In the genomic region with DNA sequence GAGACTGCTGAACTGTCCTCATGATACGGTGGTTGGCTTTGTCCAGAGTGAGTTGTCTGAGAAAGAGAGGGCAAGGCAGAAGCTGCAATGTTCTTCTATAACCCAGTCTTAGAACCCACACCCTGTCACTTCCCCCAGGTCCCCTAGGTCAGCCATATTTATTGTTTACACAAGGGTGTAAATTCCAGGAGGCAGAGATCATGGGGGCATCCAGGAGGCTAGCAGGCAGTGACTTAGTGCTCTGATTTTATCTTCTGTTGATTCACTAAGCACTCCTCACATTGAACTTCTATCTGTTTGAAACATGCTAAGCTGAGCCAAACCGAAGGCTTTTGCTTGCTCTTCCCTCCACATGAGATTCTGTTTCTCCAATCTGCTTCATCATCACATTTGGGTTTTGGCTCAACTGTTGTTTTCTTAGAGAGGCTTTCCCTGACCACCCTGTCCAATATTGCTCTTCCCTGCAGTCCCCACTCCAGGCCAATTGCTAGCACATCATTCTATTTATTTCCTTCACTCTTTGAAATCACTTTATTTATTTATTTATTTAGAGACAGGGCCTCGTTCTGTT, we compare ENCODE assay signal across 23 cellular contexts. TPM values are rescaled to one million over a fixed set of nuclear protein-coding genes. Genes with fewer than 3 reads are reported as not detected.
DNase-seq lines count a peak whose midpoint lies in the region; ATAC-seq, FAIRE-seq and TF ChIP-seq lines count a peak whose summit lies in the region.
"Had no signal": no experiment of that assay in that cellular context is flagged by ENCODE, and none has a peak within 500 bp of the region (broad histone marks: within the 10 kb centered on the region; RNA-seq: fewer than 3 reads in every experiment).

No MANE protein-coding gene starts in this region.

- CTCF ChIA-PET in A549 (lab: Yijun Ruan, JAX) (interaction anchor here (1.2 kb wide), 1 partner anchor 13 kb away, joined by 3 read pairs; no protein-coding TSS in a partner anchor), PC-9 (lab: Charles Lee) (no interaction called here)

- H3K9me3 Mint-ChIP-seq in endodermal cell, result peaks cover 3% of the 10 kb centered on the region

- no peak for FAIRE-seq in A549 (lab: Jason Lieb, UNC)
- FAIRE-seq: GM12878, GM19239, H1 had no signal

- TF ChIP-seq CTCF in A549 (IDR thresholded peaks at IDR 0.05) (no peak), PC-9 (conservative IDR thresholded peaks at IDR 0.05) (no peak), endodermal cell (conservative IDR thresholded peaks at IDR 0.05) (no peak), parathyroid adenoma (IDR thresholded peaks at IDR 0.05) (no peak), dorsolateral prefrontal cortex (IDR thresholded peaks at IDR 0.05 in 54 of 56, conservative IDR thresholded peaks at IDR 0.05 in 2 of 56; ENCODE audit: low read depth in 1 of 56, partially characterized antibody in 56 of 56) (no peak)

- peaks cover 18% of the 10 kb centered on the region for H3F3A ChIP-seq in PC-9 (ENCODE audit: insufficient read depth, low read depth)

- POLR2A ChIA-PET in A549 (lab: Yijun Ruan, JAX), result no interaction called here
- POLR2A ChIA-PET in PC-9 (lab: Charles Lee; ENCODE audit: unreplicated experiment), result interaction anchor here (0.7 kb wide), 1 partner anchor 32 kb away, joined by 5 read pairs; no protein-coding TSS in a partner anchor

- H3K36me3 Mint-ChIP-seq in endodermal cell (ENCODE audit: low read depth), result no peaks in the 10 kb centered on the region
- H3K36me3 Mint-ChIP-seq: CD4-positive, alpha-beta memory T cell had no signal

- TF ChIP-seq POLR2A in A549 (IDR thresholded peaks at IDR 0.05; ENCODE audit: low read length), result no peak

- peaks cover 2% of the 10 kb centered on the region for H3K4me1 Mint-ChIP-seq in endodermal cell
- H3K4me1 Mint-ChIP-seq: CD4-positive, alpha-beta memory T cell had no signal

- intact Hi-C loops in PC-9 (cut with micrococcal nuclease; ENCODE audit: unreplicated experiment) (no loop called here), dorsolateral prefrontal cortex (cut with DNase I) (no loop called here)

- DNase-seq in A549 (ENCODE audit: low read depth in 1 of 2, low spot score in 1 of 2) (no peak), PC-9 (peak in 1 of 2 experiments; percentile 60), endodermal cell (peak; percentile 34), amygdala (lab: John Stamatoyannopoulos, UW) (no peak), dorsolateral prefrontal cortex (no peak)
- DNase-seq in activated CD8-positive, alpha-beta memory T cell treated with anti-CD3 and anti-CD28 coated beads for 24 hours, result no peak
- DNase-seq: 8988T; C1 segment of cervical spinal cord; Calu3; CD4-positive, alpha-beta memory T cell; COR-L47; DMS153; EL; GDM1; GM23248; H7; HCEC 1CT had no signal

- H3K27ac ChIP-seq in A549, result no peak overlapping the region
- no peak overlapping the region for H3K27ac ChIP-seq in PC-9
- no peak overlapping the region for H3K27ac ChIP-seq in endodermal cell (ENCODE audit: low read depth, low read length)
- no peak overlapping the region for H3K27ac ChIP-seq in parathyroid adenoma
- no peak overlapping the region for H3K27ac ChIP-seq in dorsolateral prefrontal cortex
- H3K27ac ChIP-seq: GM23248 had no signal

- TF ChIP-seq RAD21 in A549 (conservative IDR thresholded peaks at IDR 0.05 in 1 of 2, IDR thresholded peaks at IDR 0.05 in 1 of 2), result no peak

- H3K27me3 ChIP-seq in PC-9 (ENCODE audit: insufficient read depth, low read depth), result no peaks in the 10 kb centered on the region
- H3K27me3 ChIP-seq in endodermal cell (ENCODE audit: control insufficient read depth, insufficient read depth, low read length, poor library complexity, severe bottlenecking), result peaks cover 6% of the 10 kb centered on the region
- H3K27me3 ChIP-seq in parathyroid adenoma (ENCODE audit: control insufficient read depth, insufficient read depth, low read length), result no peaks in the 10 kb centered on the region
- peaks cover 0 to 4% (median 0%) of the 10 kb centered on the region in 45 donors for H3K27me3 ChIP-seq in dorsolateral prefrontal cortex

- ATAC-seq in A549, result no peak
- ATAC-seq: GM12878 had no signal

- no peaks in the 10 kb centered on the region for H3K4me1 ChIP-seq in A549
- H3K4me1 ChIP-seq in PC-9 (replicated peaks; ENCODE audit: insufficient read depth), result peaks cover 47% of the 10 kb centered on the region
- no peaks in the 10 kb centered on the region for H3K4me1 ChIP-seq in endodermal cell (ENCODE audit: control insufficient read depth, insufficient read depth, low read length)
- H3K4me1 ChIP-seq in parathyroid adenoma, result peaks cover 9% of the 10 kb centered on the region

- no peaks in the 10 kb centered on the region for H3K27me3 Mint-ChIP-seq in endodermal cell (ENCODE audit: insufficient read depth)

- H3K4me3 ChIP-seq in A549 (no peak overlapping the region), PC-9 (no peak overlapping the region), endodermal cell (ENCODE audit: low read length) (no peak overlapping the region), parathyroid adenoma (ENCODE audit: low read depth, low read length) (no peak overlapping the region), dorsolateral prefrontal cortex (no peak overlapping the region)
- H3K4me3 ChIP-seq: GM12878, GM23248 had no signal

- H4K20me1 ChIP-seq in PC-9 (ENCODE audit: insufficient read depth), result no peaks in the 10 kb centered on the region

- peak overlapping the region; percentile 59; the same call in 1 of the 2 replicates for H2AFZ ChIP-seq in PC-9
- peak overlapping the region; percentile 25 for H2AFZ ChIP-seq in parathyroid adenoma
- H2AFZ ChIP-seq: GM23248 had no signal

- WGBS in A549 (ENCODE audit: missing lambda C conversion rate), result 58% methylated on average over 3 of the region's 3 CpGs
- WGBS in endodermal cell (ENCODE audit: insufficient coverage in 1 of 2, insufficient read length in 1 of 2), 2 experiments, result 77 to 88% methylated on average over 2 to 3 of the region's 3 CpGs

- H3K4me2 ChIP-seq in A549, result no peak overlapping the region
- H3K4me2 ChIP-seq in PC-9, result peak overlapping the region; percentile 13; the same call in 1 of the 2 replicates
- no peak overlapping the region for H3K4me2 ChIP-seq in parathyroid adenoma (ENCODE audit: low read length)

- H3K4me3 Mint-ChIP-seq in endodermal cell, result no peak overlapping the region
- H3K4me3 Mint-ChIP-seq: CD4-positive, alpha-beta memory T cell had no signal

- no peaks in the 10 kb centered on the region for H3K79me2 ChIP-seq in PC-9 (ENCODE audit: low read depth)
- H3K79me2 ChIP-seq in parathyroid adenoma, result no peaks in the 10 kb centered on the region

- H3K9ac ChIP-seq in endodermal cell (ENCODE audit: extremely low read depth, low read length, poor library complexity, severe bottlenecking) (no peak overlapping the region), parathyroid adenoma (no peak overlapping the region)
- H3K9ac ChIP-seq: GM23248 had no signal

- H3K27ac Mint-ChIP-seq in endodermal cell, result no peak overlapping the region
- H3K27ac Mint-ChIP-seq: CD4-positive, alpha-beta memory T cell had no signal

- 0 out of 3 replicates have a peak, but pooled peaks cover 2% of the 10 kb centered on the region for H3K9me3 ChIP-seq in A549
- peaks cover 8% of the 10 kb centered on the region; the same call in 1 of the 2 replicates for H3K9me3 ChIP-seq in PC-9 (ENCODE audit: insufficient read depth, low read depth)
- no peaks in the 10 kb centered on the region for H3K9me3 ChIP-seq in endodermal cell (ENCODE audit: control insufficient read depth, low read length)
- H3K9me3 ChIP-seq in parathyroid adenoma (ENCODE audit: control insufficient read depth, low read length), result no peaks in the 10 kb centered on the region

- TF ChIP-seq EP300 in A549 (IDR thresholded peaks at IDR 0.05), result no peak

- no TSS peak for BruUV-seq in PC-9 (replicated peaks; lab: Mats Ljungman, UMichigan)

- no peaks in the 10 kb centered on the region for H3K36me3 ChIP-seq in PC-9 (ENCODE audit: low read depth)
- no peaks in the 10 kb centered on the region for H3K36me3 ChIP-seq in endodermal cell (ENCODE audit: control insufficient read depth, insufficient read depth, low read length)
- no peaks in the 10 kb centered on the region for H3K36me3 ChIP-seq in parathyroid adenoma (ENCODE audit: control insufficient read depth, insufficient read depth, low read length)

- H3K9me2 ChIP-seq in PC-9 (ENCODE audit: insufficient read depth), result no peaks in the 10 kb centered on the region

TF ChIP-seq in A549, 52 proteins besides CTCF, POLR2A, EP300 and RAD21:
- TF ChIP-seq, protein P1, sequence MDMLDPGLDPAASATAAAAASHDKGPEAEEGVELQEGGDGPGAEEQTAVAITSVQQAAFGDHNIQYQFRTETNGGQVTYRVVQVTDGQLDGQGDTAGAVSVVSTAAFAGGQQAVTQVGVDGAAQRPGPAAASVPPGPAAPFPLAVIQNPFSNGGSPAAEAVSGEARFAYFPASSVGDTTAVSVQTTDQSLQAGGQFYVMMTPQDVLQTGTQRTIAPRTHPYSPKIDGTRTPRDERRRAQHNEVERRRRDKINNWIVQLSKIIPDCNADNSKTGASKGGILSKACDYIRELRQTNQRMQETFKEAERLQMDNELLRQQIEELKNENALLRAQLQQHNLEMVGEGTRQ (IDR thresholded peaks at IDR 0.05), result no peak
- TF ChIP-seq RARB (CRISPR knock-in tag; IDR thresholded peaks at IDR 0.05) (no peak), MAFK (IDR thresholded peaks at IDR 0.05; ENCODE audit: partially characterized antibody) (peak; percentile 58)

RNA-seq across cellular contexts. Expression of gene SHISA9, which starts 34.3 kb away (rescaled TPM):
- 0.09 and 0.16 TPM in 2 replicates for polyA plus RNA-seq in A549 (2011; rRNA removed)
- polyA plus RNA-seq in A549 (2012; cell fraction: cytosol; rRNA removed), result under 0.01 TPM in 1 of 2 replicates, not detected in the other
- not detected in 2 replicates for polyA plus RNA-seq in A549 (2012; cell fraction: nucleus; rRNA removed)
- polyA plus RNA-seq in A549 (2017; fragmentation: RNase III; extraction: RNeasy Plus Mini Kit Qiagen cat#74134 plus additional on column Dnase treatment), result not detected in 3 replicates
- polyA minus RNA-seq in A549 (2011; rRNA and poly(A)+ RNA removed), result 0.08 and 0.68 TPM in 2 replicates
- 64.5 and 80.5 TPM in 2 replicates for total RNA-seq in PC-9 (2021)
- total RNA-seq in endodermal cell, result 10 to 100 TPM in 1 of 2 donors, 1 to 10 TPM in 1; 5.2 to 27.8 TPM
- polyA plus RNA-seq in endodermal cell (2013, experiment 1 of 2), result 9.4 TPM
- 10.7 TPM for polyA plus RNA-seq in endodermal cell (2013, experiment 2 of 2)
- 10 to 100 TPM; 11.3 to 59.4 (median 39.6) TPM for total RNA-seq in dorsolateral prefrontal cortex
- total RNA-seq: A673; Calu3; CD4-positive, alpha-beta memory T cell; GM23248 had no signal
- polyA plus RNA-seq: BJ; CD4-positive, alpha-beta memory T cell; GM23248 had no signal
